Comparison of ENCODE assay signal across 24 cellular contexts in the genomic region with DNA sequence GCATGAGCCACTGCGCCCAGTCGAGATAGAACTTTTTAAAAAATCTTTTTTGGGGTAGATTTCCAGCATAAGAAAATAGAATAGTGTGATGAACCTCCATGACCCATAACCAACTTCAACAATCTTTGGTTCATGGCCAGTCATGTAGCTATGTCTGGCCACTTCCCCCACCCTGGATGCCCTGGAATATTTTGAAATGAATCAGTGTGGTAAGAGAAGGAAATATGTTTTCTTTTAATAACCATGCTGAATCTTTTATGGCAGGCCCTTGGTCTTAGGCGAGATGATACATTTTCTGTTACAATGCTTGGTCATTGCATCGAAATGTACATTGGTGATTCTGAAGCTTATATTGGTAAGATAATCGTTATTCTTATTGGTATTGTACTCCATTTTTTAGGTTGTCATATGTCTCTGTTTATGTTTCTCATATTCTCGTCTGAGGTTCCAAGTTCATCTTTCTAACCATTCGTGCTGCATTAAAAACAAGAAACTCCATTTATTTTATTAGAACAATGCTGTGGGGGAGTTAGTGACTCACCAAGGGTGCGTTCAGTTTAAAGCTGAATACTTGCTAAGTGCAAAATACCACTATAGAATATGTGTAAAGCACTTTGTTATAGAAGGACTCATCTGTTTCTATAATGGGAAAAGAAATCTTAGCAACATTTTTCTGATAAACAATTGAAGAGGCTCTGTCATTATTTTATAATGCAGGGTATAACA. TPM values are rescaled to one million over a fixed set of nuclear protein-coding genes. Genes with fewer than 3 reads are reported as not detected.
A peak's percentile ranks its signal among the peaks of the same experiment; 100 is the strongest.
DNase-seq lines count a peak whose midpoint lies in the region; ATAC-seq and TF ChIP-seq lines count a peak whose summit lies in the region.
"Had no signal": no experiment of that assay in that cellular context is flagged by ENCODE, and none has a peak within 500 bp of the region (broad histone marks: within the 10 kb centered on the region; RNA-seq: fewer than 3 reads in every experiment).

No MANE protein-coding gene starts in this region.

- in situ Hi-C loops in mammary epithelial cell (cut with MboI; ENCODE audit: low sequenced_read_pairs in 2 of 2): no loop called here

- no peaks in the 10 kb centered on the region for H3K9me3 ChIP-seq in mammary epithelial cell (replicated peaks; ENCODE audit: insufficient read depth, low read length)
- no peaks in the 10 kb centered on the region for H3K9me3 ChIP-seq in adipocyte (ENCODE audit: control insufficient read depth, low read length)
- H3K9me3 ChIP-seq: ovary, spleen, upper lobe of right lung had no signal

- peak; percentile 24 for DNase-seq in mammary epithelial cell
- no peak for DNase-seq in MCF 10A (ENCODE audit: unreplicated experiment)
- DNase-seq in adipocyte (ENCODE audit: low read depth): peak; percentile 85
- DNase-seq in fibroblast of the aortic adventitia (ENCODE audit: low read depth): peak; percentile 52
- no peak for DNase-seq in NCI-H2107 (lab: John Stamatoyannopoulos, UW)
- no peak for DNase-seq in SKM-1 treated with dmso at 0.1 percent for 144 hours (lab: John Stamatoyannopoulos, UW; ENCODE audit: unreplicated experiment)
- DNase-seq: ACHN; activated CD4-positive, alpha-beta T cell treated with anti-CD3 and anti-CD28 coated beads for 36 hours; activated naive CD8-positive, alpha-beta T cell treated with anti-CD3 and anti-CD28 coated beads, Interleukin-2, amount 50 U/mL, for 24 hours; activated T-cell treated with anti-CD3 and anti-CD28 coated beads, Interleukin-2, amount 50 U/mL, for 4 hours; GF-D8; KBM-7; left cardiac atrium; NCI-H1436; NCI-H345; ovary; SHP77; spleen; stimulated activated naive CD4-positive, alpha-beta T cell treated with Interleukin-2 at 50 U/mL for 16 hours; T-helper 9 cell; upper lobe of right lung had no signal

- H2AFZ ChIP-seq in mammary epithelial cell (ENCODE audit: low read depth, low read length): no peak overlapping the region
- H2AFZ ChIP-seq: hepatocyte had no signal

- H4K20me1 ChIP-seq in mammary epithelial cell (ENCODE audit: insufficient read depth, low read length): no peaks in the 10 kb centered on the region

- no peaks in the 10 kb centered on the region for H3K9me3 Mint-ChIP-seq in MCF 10A (ENCODE audit: unreplicated experiment)
- H3K9me3 Mint-ChIP-seq: activated naive CD8-positive, alpha-beta T cell treated with anti-CD3 and anti-CD28 coated beads, Interleukin-2, amount 50 U/mL, for 24 hours; activated T-cell treated with anti-CD3 and anti-CD28 coated beads, Interleukin-2, amount 50 U/mL, for 4 hours had no signal

- intact Hi-C loops in mammary epithelial cell (cut with micrococcal nuclease) (no loop called here), MCF 10A (cut with micrococcal nuclease) (no loop called here)

- no peak for TF ChIP-seq CTCF in mammary epithelial cell (conservative IDR thresholded peaks at IDR 0.05 in 1 of 2, IDR thresholded peaks at IDR 0.05 in 1 of 2; ENCODE audit: extremely low read depth in 1 of 2, insufficient read depth in 1 of 2, low read depth in 1 of 2, low read length in 2 of 2)
- TF ChIP-seq CTCF in MCF 10A (IDR thresholded peaks at IDR 0.05; ENCODE audit: unreplicated experiment): no peak
- no peak for TF ChIP-seq CTCF in fibroblast of the aortic adventitia (IDR thresholded peaks at IDR 0.05; ENCODE audit: insufficient read depth, low read length)

- no peaks in the 10 kb centered on the region for H3K79me2 ChIP-seq in mammary epithelial cell (ENCODE audit: insufficient read depth, low read length)
- H3K79me2 ChIP-seq: hepatocyte had no signal

- H3K27me3 ChIP-seq in mammary epithelial cell (ENCODE audit: insufficient read depth, low read length) (no peaks in the 10 kb centered on the region), adipocyte (replicated peaks; ENCODE audit: control insufficient read depth, insufficient read depth, low read length) (no peaks in the 10 kb centered on the region)
- H3K27me3 ChIP-seq: hepatocyte, ovary, spleen, upper lobe of right lung had no signal

- H3K36me3 Mint-ChIP-seq in MCF 10A (ENCODE audit: insufficient read depth, unreplicated experiment): peaks cover 88% of the 10 kb centered on the region

- POLR2A ChIA-PET in MCF 10A (lab: Yijun Ruan, JAX): interaction anchor here (0.7 to 2.0 kb wide), 2 partner anchors 11 to 15 kb away, joined by 3 to 6 read pairs; no protein-coding TSS in a partner anchor

- CTCF ChIA-PET in mammary epithelial cell (lab: Charles Lee; ENCODE audit: low non-redundant PET): no interaction called here
- CTCF ChIA-PET in MCF 10A (lab: Yijun Ruan, JAX): interaction anchor here (0.8 kb wide), 1 partner anchor 75 kb away, joined by 3 read pairs; no protein-coding TSS in a partner anchor

- H3K4me3 ChIP-seq in mammary epithelial cell (replicated peaks in 1 of 3; ENCODE audit: insufficient read depth in 1 of 3, low read depth in 2 of 3, low read length in 3 of 3) (no peak overlapping the region), adipocyte (ENCODE audit: low read length) (no peak overlapping the region), fibroblast of the aortic adventitia (ENCODE audit: low read depth, low read length) (no peak overlapping the region)
- H3K4me3 ChIP-seq: hepatocyte, ovary, spleen, upper lobe of right lung had no signal

- 67% methylated on average over 8 of the region's 8 CpGs for WGBS in mammary epithelial cell (ENCODE audit: low coverage, missing lambda C conversion rate)

- no peaks in the 10 kb centered on the region for H3K4me1 Mint-ChIP-seq in MCF 10A (ENCODE audit: insufficient read depth, unreplicated experiment)

- H3K36me3 ChIP-seq in mammary epithelial cell (ENCODE audit: insufficient read depth, low read length): peaks cover 23% of the 10 kb centered on the region
- peaks cover 92% of the 10 kb centered on the region for H3K36me3 ChIP-seq in adipocyte (ENCODE audit: control insufficient read depth, insufficient read depth, low read length, severe bottlenecking)
- H3K36me3 ChIP-seq: ovary had no signal

- dilution Hi-C loops in mammary epithelial cell (cut with HindIII; ENCODE audit: low sequenced_read_pairs): no loop called here

- H3K4me3 Mint-ChIP-seq in MCF 10A (ENCODE audit: unreplicated experiment): no peak overlapping the region
- H3K4me3 Mint-ChIP-seq: activated CD4-positive, alpha-beta T cell treated with anti-CD3 and anti-CD28 coated beads for 36 hours; activated naive CD8-positive, alpha-beta T cell treated with anti-CD3 and anti-CD28 coated beads, Interleukin-2, amount 50 U/mL, for 24 hours; activated T-cell treated with anti-CD3 and anti-CD28 coated beads, Interleukin-2, amount 50 U/mL, for 4 hours had no signal

- H3K9ac ChIP-seq in mammary epithelial cell (ENCODE audit: insufficient read depth, low read length): no peak overlapping the region
- no peak overlapping the region for H3K9ac ChIP-seq in adipocyte (ENCODE audit: low read length)

- H3K27me3 Mint-ChIP-seq in MCF 10A (ENCODE audit: insufficient read depth, unreplicated experiment): no peaks in the 10 kb centered on the region
- H3K27me3 Mint-ChIP-seq: activated CD4-positive, alpha-beta T cell treated with anti-CD3 and anti-CD28 coated beads for 36 hours; activated naive CD8-positive, alpha-beta T cell treated with anti-CD3 and anti-CD28 coated beads, Interleukin-2, amount 50 U/mL, for 24 hours had no signal

- H3K4me1 ChIP-seq in mammary epithelial cell (ENCODE audit: insufficient read depth, low read length) (no peaks in the 10 kb centered on the region), adipocyte (ENCODE audit: control insufficient read depth, insufficient read depth, low read length) (peaks cover 20% of the 10 kb centered on the region)
- H3K4me1 ChIP-seq: upper lobe of right lung had no signal

- no peak for ATAC-seq in HG03432 (IDR thresholded peaks at IDR 0.05; ENCODE audit: unreplicated experiment)
- ATAC-seq in HG03175 (IDR thresholded peaks at IDR 0.05; ENCODE audit: unreplicated experiment): no peak
- ATAC-seq: activated CD4-positive, alpha-beta T cell treated with anti-CD3 and anti-CD28 coated beads for 36 hours; activated naive CD8-positive, alpha-beta T cell treated with anti-CD3 and anti-CD28 coated beads, Interleukin-2, amount 50 U/mL, for 24 hours; activated T-cell treated with anti-CD3 and anti-CD28 coated beads, Interleukin-2, amount 50 U/mL, for 4 hours; left cardiac atrium; upper lobe of right lung had no signal

- H3K27ac ChIP-seq in mammary epithelial cell (ENCODE audit: insufficient read depth, low read depth, low read length): no peak overlapping the region
- H3K27ac ChIP-seq: hepatocyte, ovary, upper lobe of right lung had no signal

- H3K27ac Mint-ChIP-seq in MCF 10A (ENCODE audit: low read depth, unreplicated experiment): no peak overlapping the region
- H3K27ac Mint-ChIP-seq: activated CD4-positive, alpha-beta T cell treated with anti-CD3 and anti-CD28 coated beads for 36 hours; activated naive CD8-positive, alpha-beta T cell treated with anti-CD3 and anti-CD28 coated beads, Interleukin-2, amount 50 U/mL, for 24 hours had no signal

- H3K4me2 ChIP-seq in mammary epithelial cell (ENCODE audit: insufficient read depth, low read depth, low read length): no peak overlapping the region
- H3K4me2 ChIP-seq: hepatocyte had no signal

- BruUV-seq in mammary epithelial cell (replicated peaks; lab: Mats Ljungman, UMichigan) (no TSS peak), MCF 10A (replicated peaks; lab: Mats Ljungman, UMichigan) (no TSS peak)

RNA-seq across cellular contexts. Expression of gene UPF3A, which starts 16.4 kb away (rescaled TPM):
- total RNA-seq in mammary epithelial cell: 10 to 100 TPM; 17.8 to 36.3 TPM
- 20.2 TPM for polyA plus RNA-seq in mammary epithelial cell
- 12.1 TPM for polyA minus RNA-seq in mammary epithelial cell
- total RNA-seq in MCF 10A (2022): 56.6 and 63.5 TPM in 2 replicates
- 32.1 and 42.0 TPM in 2 replicates for total RNA-seq in fibroblast of the aortic adventitia (ENCODE audit: low replicate concordance)

RNA-seq across cellular contexts. Expression of gene CDC16, which starts 30.4 kb away (rescaled TPM):
- total RNA-seq in mammary epithelial cell (10 to 100 TPM; 50.2 to 54.9 TPM), MCF 10A (2022) (68.6 and 72.4 TPM in 2 replicates), fibroblast of the aortic adventitia (ENCODE audit: low replicate concordance) (60.6 and 81.3 TPM in 2 replicates)
- 37.3 TPM for polyA plus RNA-seq in mammary epithelial cell
- polyA minus RNA-seq in mammary epithelial cell: 54.0 TPM

RNA-seq across cellular contexts. Expression of gene CHAMP1, which starts 49.3 kb away (rescaled TPM):
- total RNA-seq in mammary epithelial cell: 10 to 100 TPM in 1 of 2 donors, 1 to 10 TPM in 1; 8.2 to 21.0 TPM
- 24.3 TPM for polyA plus RNA-seq in mammary epithelial cell
- polyA minus RNA-seq in mammary epithelial cell: 37.6 TPM
- 27.0 and 33.4 TPM in 2 replicates for total RNA-seq in MCF 10A (2022)
- total RNA-seq in fibroblast of the aortic adventitia (ENCODE audit: low replicate concordance): 9.3 and 22.5 TPM in 2 replicates

Comparison
In these comparisons a context has a peak if more than half of its experiments do, and no peak if none do; other contexts are left out.
1. DNase-seq: peak in mammary epithelial cell (single experiment), adipocyte (single experiment) and fibroblast of the aortic adventitia (single experiment); none in MCF 10A (single experiment), NCI-H2107 (single experiment) and SKM-1 treated with dmso at 0.1 percent for 144 hours (single experiment).